23 cellular contexts compared by ENCODE assay signal in the genomic region with DNA sequence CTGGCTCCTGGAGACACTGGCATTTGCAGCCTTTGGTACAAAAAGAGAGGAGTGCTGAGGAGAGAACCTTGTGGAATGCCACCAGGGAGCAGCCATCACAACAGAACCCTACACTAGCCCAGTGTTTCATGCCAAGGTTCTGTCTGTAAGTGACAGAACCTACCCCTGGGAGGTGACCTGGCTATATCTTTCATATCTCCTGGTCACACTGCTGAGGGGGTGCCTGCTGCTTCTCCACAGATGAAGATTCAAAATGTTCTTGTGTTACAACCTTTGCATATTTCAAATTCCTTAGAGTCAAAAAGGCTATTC. TPM values are rescaled to one million over a fixed set of nuclear protein-coding genes. Genes with fewer than 3 reads are reported as not detected.
DNase-seq lines count a peak whose midpoint lies in the region; ATAC-seq, FAIRE-seq and TF ChIP-seq lines count a peak whose summit lies in the region.
"Had no signal": no experiment of that assay in that cellular context is flagged by ENCODE, and none has a peak within 500 bp of the region (broad histone marks: within the 10 kb centered on the region; RNA-seq: fewer than 3 reads in every experiment).

No MANE protein-coding gene starts in this region.

- in situ Hi-C loops in Panc1 (cut with HindIII; ENCODE audit: low pct_unique_long_range_greater_than_20kb, low sequenced_read_pairs): loop anchor here (25.0 kb wide), 1 partner anchor 106 kb away; no protein-coding TSS in a partner anchor

- H3K27me3 Mint-ChIP-seq in progenitor cell of endocrine pancreas: no peaks in the 10 kb centered on the region
- H3K27me3 Mint-ChIP-seq in CD8-positive, alpha-beta T cell (ENCODE audit: low read depth): no peaks in the 10 kb centered on the region
- H3K27me3 Mint-ChIP-seq: activated T-helper 17 cell treated with anti-CD3 and anti-CD28 coated beads, Interleukin-2, amount 50 U/mL, for 72 hours had no signal

- no peak overlapping the region for H3K4me3 Mint-ChIP-seq in progenitor cell of endocrine pancreas (ENCODE audit: low read depth)
- H3K4me3 Mint-ChIP-seq in CD8-positive, alpha-beta T cell: no peak overlapping the region
- H3K4me3 Mint-ChIP-seq: activated naive CD8-positive, alpha-beta T cell treated with anti-CD3 and anti-CD28 coated beads, Interleukin-2, amount 10 ng/mL, durations not matched to agents 7 days and 5 days; activated T-helper 17 cell treated with anti-CD3 and anti-CD28 coated beads, Interleukin-2, amount 50 U/mL, for 72 hours; CD4-positive, CD25-positive, alpha-beta regulatory T cell; WTC11 had no signal

- peaks cover 12% of the 10 kb centered on the region; the same call in 1 of the 2 replicates for H3K4me1 ChIP-seq in Panc1 (ENCODE audit: control insufficient read depth, insufficient read depth, low read length)
- H3K4me1 ChIP-seq in CD8-positive, alpha-beta T cell (ENCODE audit: insufficient read depth, low read length): no peaks in the 10 kb centered on the region
- H3K4me1 ChIP-seq: HAP-1 had no signal

- POLR2A ChIA-PET in Panc1 (lab: Charles Lee): no interaction called here
- POLR2A ChIA-PET in CD8-positive, alpha-beta T cell (lab: Charles Lee): no interaction called here

- intact Hi-C loops in Panc1 (cut with micrococcal nuclease; ENCODE audit: unreplicated experiment): no loop called here
- intact Hi-C loops in left colon (cut with DNase I, micrococcal nuclease): no loop called here
- intact Hi-C loops in CD8-positive, alpha-beta T cell (cut with DNase I, micrococcal nuclease): no loop called here

- H3K4me1 Mint-ChIP-seq in progenitor cell of endocrine pancreas (ENCODE audit: low read depth): peaks cover 24% of the 10 kb centered on the region
- H3K4me1 Mint-ChIP-seq in CD8-positive, alpha-beta T cell (ENCODE audit: low read depth): no peaks in the 10 kb centered on the region
- H3K4me1 Mint-ChIP-seq: activated T-helper 17 cell treated with anti-CD3 and anti-CD28 coated beads, Interleukin-2, amount 50 U/mL, for 72 hours; CD4-positive, CD25-positive, alpha-beta regulatory T cell had no signal

- FAIRE-seq in G401.6 (lab: Jason Lieb, UNC): peak; percentile 31

- no peaks in the 10 kb centered on the region for H3K36me3 Mint-ChIP-seq in progenitor cell of endocrine pancreas (ENCODE audit: insufficient read depth)
- H3K36me3 Mint-ChIP-seq in CD8-positive, alpha-beta T cell: no peaks in the 10 kb centered on the region
- H3K36me3 Mint-ChIP-seq: activated naive CD8-positive, alpha-beta T cell treated with anti-CD3 and anti-CD28 coated beads, Interleukin-2, amount 10 ng/mL, durations not matched to agents 7 days and 5 days; CD4-positive, CD25-positive, alpha-beta regulatory T cell; WTC11 had no signal

- DNase-seq in Panc1 (ENCODE audit: low read depth, low spot score) (no peak), left colon (no peak), progenitor cell of endocrine pancreas (ENCODE audit: low spot score, unreplicated experiment) (no peak), DMS153 treated with DMSO at 0.1 percent for 48 hours (lab: John Stamatoyannopoulos, UW; ENCODE audit: unreplicated experiment) (no peak)
- no peak for DNase-seq in activated effector memory CD4-positive, alpha-beta T cell treated with Interleukin-2 at 50 U/mL for 16 hours
- no peak for DNase-seq in CD8-positive, alpha-beta T cell
- DNase-seq: activated naive CD8-positive, alpha-beta T cell treated with anti-CD3 and anti-CD28 coated beads, Interleukin-2, amount 10 ng/mL, durations not matched to agents 7 days and 5 days; CD4-positive, CD25-positive, alpha-beta regulatory T cell; cerebellar nuclear complex; erythroblast; NCI-H1092 treated with DMSO at 0.1 percent for 48 hours; NCI-H1930; NCI-H345; NK-92 treated with Interleukin-12 subunit alpha and Interleukin-12 subunit beta, amount 100 ng/mL, for 24 hours; right cardiac atrium; RPMI8226 had no signal

- no peaks in the 10 kb centered on the region for H3K27me3 ChIP-seq in Panc1 (ENCODE audit: control insufficient read depth, insufficient read depth, low read length)
- H3K27me3 ChIP-seq in CD8-positive, alpha-beta T cell (ENCODE audit: insufficient read depth, low read length): no peaks in the 10 kb centered on the region
- H3K27me3 ChIP-seq: foreskin keratinocyte had no signal

- CTCF ChIA-PET in Panc1 (lab: Charles Lee): interaction anchor here (1.2 kb wide), 1 partner anchor 13 kb away, joined by 6 read pairs; no protein-coding TSS in a partner anchor
- CTCF ChIA-PET in CD8-positive, alpha-beta T cell (lab: Charles Lee): interaction anchor here (3.9 to 4.1 kb wide), 2 partner anchors 13 to 108 kb away, joined by 20 to 26 read pairs; no protein-coding TSS in a partner anchor

- H3K27ac ChIP-seq in Panc1 (ENCODE audit: low read length): peak overlapping the region; percentile 2; the same call in 1 of the 2 replicates
- no peak overlapping the region for H3K27ac ChIP-seq in CD8-positive, alpha-beta T cell (ENCODE audit: low read depth, low read length)
- H3K27ac ChIP-seq: foreskin keratinocyte had no signal

- no TSS peak for BruUV-seq in Panc1 (replicated peaks; lab: Mats Ljungman, UMichigan)

- peak overlapping the region; percentile 81 for H3K27ac Mint-ChIP-seq in progenitor cell of endocrine pancreas
- no peak overlapping the region for H3K27ac Mint-ChIP-seq in CD8-positive, alpha-beta T cell
- H3K27ac Mint-ChIP-seq: activated naive CD8-positive, alpha-beta T cell treated with anti-CD3 and anti-CD28 coated beads, Interleukin-2, amount 10 ng/mL, durations not matched to agents 7 days and 5 days; activated T-helper 17 cell treated with anti-CD3 and anti-CD28 coated beads, Interleukin-2, amount 50 U/mL, for 72 hours; CD4-positive, CD25-positive, alpha-beta regulatory T cell; WTC11 had no signal

- ATAC-seq in Panc1: peak; percentile 81
- ATAC-seq in left colon: peak; percentile 17
- no peak for ATAC-seq in CD8-positive, alpha-beta T cell
- ATAC-seq in HG02840 (IDR thresholded peaks at IDR 0.05; ENCODE audit: low FRiP score, unreplicated experiment): no peak
- ATAC-seq: activated T-helper 17 cell treated with anti-CD3 and anti-CD28 coated beads, Interleukin-2, amount 50 U/mL, for 72 hours; WTC11 had no signal

- no peaks in the 10 kb centered on the region for H3K9me3 Mint-ChIP-seq in progenitor cell of endocrine pancreas (ENCODE audit: low read depth)
- H3K9me3 Mint-ChIP-seq in CD8-positive, alpha-beta T cell: no peaks in the 10 kb centered on the region
- H3K9me3 Mint-ChIP-seq: activated naive CD8-positive, alpha-beta T cell treated with anti-CD3 and anti-CD28 coated beads, Interleukin-2, amount 10 ng/mL, durations not matched to agents 7 days and 5 days; activated T-helper 17 cell treated with anti-CD3 and anti-CD28 coated beads, Interleukin-2, amount 50 U/mL, for 72 hours; WTC11 had no signal

- no peaks in the 10 kb centered on the region for H3K9me3 ChIP-seq in Panc1 (ENCODE audit: control insufficient read depth, insufficient read depth, low read depth, low read length)
- H3K9me3 ChIP-seq in CD8-positive, alpha-beta T cell (ENCODE audit: low read length): no peaks in the 10 kb centered on the region
- H3K9me3 ChIP-seq: HAP-1 had no signal

- H3K4me3 ChIP-seq in Panc1 (ENCODE audit: low read depth in 2 of 2, low read length in 2 of 2): no peak overlapping the region
- no peak overlapping the region for H3K4me3 ChIP-seq in CD8-positive, alpha-beta T cell (ENCODE audit: low read depth, low read length)
- H3K4me3 ChIP-seq: HAP-1 had no signal

- TF ChIP-seq CTCF in Panc1 (IDR thresholded peaks at IDR 0.05): no peak
- TF ChIP-seq CTCF in progenitor cell of endocrine pancreas (IDR thresholded peaks at IDR 0.05; ENCODE audit: unreplicated experiment): no peak
- no peak for TF ChIP-seq CTCF in CD8-positive, alpha-beta T cell (IDR thresholded peaks at IDR 0.05)

- H3K36me3 ChIP-seq in Panc1 (ENCODE audit: control insufficient read depth, insufficient read depth, low read length): no peaks in the 10 kb centered on the region
- no peaks in the 10 kb centered on the region for H3K36me3 ChIP-seq in CD8-positive, alpha-beta T cell (ENCODE audit: insufficient read depth, low read length)
- H3K36me3 ChIP-seq: HAP-1 had no signal

RNA-seq across cellular contexts. Expression of a gene that starts 12.7 kb away (rescaled TPM):
- total RNA-seq in Panc1 (2021; ENCODE audit: unreplicated experiment): 351 TPM
- polyA plus RNA-seq in Panc1 (2012; ENCODE audit: insufficient read length): 242 TPM
- 100 to 1,000 TPM; 355 to 389 TPM for total RNA-seq in left colon
- total RNA-seq in progenitor cell of endocrine pancreas: 447 and 487 TPM in 2 replicates
- 100 to 1,000 TPM; 709 to 741 TPM for total RNA-seq in CD8-positive, alpha-beta T cell

RNA-seq across cellular contexts. Expression of a gene that starts 44.6 kb away (rescaled TPM):
- total RNA-seq in Panc1 (2021; ENCODE audit: unreplicated experiment) (4,079 TPM), left colon (100 to 1,000 TPM; 815 to 912 TPM), progenitor cell of endocrine pancreas (608 and 692 TPM in 2 replicates)
- 4,352 TPM for polyA plus RNA-seq in Panc1 (2012; ENCODE audit: insufficient read length)
- total RNA-seq in CD8-positive, alpha-beta T cell: 1 to 10 TPM; 3.5 to 4.2 TPM
- total RNA-seq: myocyte had no signal

RNA-seq across cellular contexts. Expression of a gene that starts 56.4 kb away (rescaled TPM):
- total RNA-seq in Panc1 (2021; ENCODE audit: unreplicated experiment) (48.1 TPM), left colon (10 to 100 TPM; 31.4 to 35.6 TPM), progenitor cell of endocrine pancreas (6.6 and 7.3 TPM in 2 replicates)
- 49.1 TPM for polyA plus RNA-seq in Panc1 (2012; ENCODE audit: insufficient read length)
- total RNA-seq in CD8-positive, alpha-beta T cell: 1 to 10 TPM; 2.5 to 3.2 TPM

Comparison
In these comparisons a context has a peak if more than half of its experiments do, and no peak if none do; other contexts are left out.
1. ATAC-seq: peak in Panc1 (single experiment) and left colon (single experiment); none in CD8-positive, alpha-beta T cell (single experiment) and HG02840 (single experiment).
2. RNA of a gene that starts 44.6 kb away (total RNA-seq): 4,079 TPM in Panc1 (single experiment), 815 to 912 TPM in left colon and 608 to 692 TPM in progenitor cell of endocrine pancreas; 3.5 to 4.2 TPM in CD8-positive, alpha-beta T cell; every median in the first group is over 100 times any median in the second.